ENCODE assay signal across 8 cellular contexts in genomic region chr3:185362850-185363661, GRCh38. TPM values are rescaled to one million over a fixed set of nuclear protein-coding genes. Genes with fewer than 3 reads are reported as not detected.
DNase-seq lines count a peak whose midpoint lies in the region; ATAC-seq, FAIRE-seq and TF ChIP-seq lines count a peak whose summit lies in the region.

TSS of gene MAP3K13 (plus strand) at chr3:185363136. CDS start at chr3:185428582, 65,446 bp downstream.

- H3K4me1 ChIP-seq in A549 (peaks cover 16% of the 10 kb centered on the region), duodenal mucosa (ENCODE audit: control insufficient read depth in 1 of 2, insufficient read depth in 2 of 2, low read length in 2 of 2) (peaks cover 2 to 8% of the 10 kb centered on the region in 2 donors)

- H3K9me3 ChIP-seq in A549: no peaks in the 10 kb centered on the region
- no peaks in the 10 kb centered on the region for H3K9me3 ChIP-seq in duodenal mucosa (ENCODE audit: control insufficient read depth in 1 of 2, low read length in 2 of 2)

- no peak for TF ChIP-seq EP300 in A549 (IDR thresholded peaks at IDR 0.05)

- H3K27me3 ChIP-seq in duodenal mucosa (ENCODE audit: control insufficient read depth in 1 of 2, insufficient read depth in 2 of 2, low read length in 2 of 2) (no peaks in the 10 kb centered on the region), layer of hippocampus (ENCODE audit: control insufficient read depth, insufficient read depth, low read length) (no peaks in the 10 kb centered on the region)

- no peak for TF ChIP-seq RAD21 in A549 (conservative IDR thresholded peaks at IDR 0.05 in 1 of 2, IDR thresholded peaks at IDR 0.05 in 1 of 2)

- H3K4me3 ChIP-seq in A549: peak within 1 kb of the TSS; percentile 46
- peak within 1 kb of the TSS; percentile 52 to 80 for H3K4me3 ChIP-seq in duodenal mucosa (ENCODE audit: low read depth in 1 of 2, low read length in 2 of 2)

- no peak for TF ChIP-seq POLR2A in A549 (IDR thresholded peaks at IDR 0.05; ENCODE audit: low read length)

- ATAC-seq in A549 (peak; percentile 100), GM18498 (IDR thresholded peaks at IDR 0.05; ENCODE audit: unreplicated experiment) (peak; percentile 96), HG02870 (IDR thresholded peaks at IDR 0.05; ENCODE audit: unreplicated experiment) (peak; percentile 94)

- WGBS in A549 (ENCODE audit: missing lambda C conversion rate): 3% methylated on average over 17 of the region's 17 CpGs

- TF ChIP-seq CTCF in A549 (IDR thresholded peaks at IDR 0.05): no peak

- DNase-seq in A549 (ENCODE audit: low read depth in 1 of 2, low spot score in 1 of 2) (peak; percentile 79 to 94), NCI-H1436 (lab: John Stamatoyannopoulos, UW) (peak; percentile 95), T-helper 2 cell (peak in 3 of 5 experiments; percentile 4 to 89 (median 16))
- DNase-seq in stimulated activated CD4-positive, alpha-beta T cell treated with anti-CD3 and anti-CD28 coated beads, Interleukin-12 subunit alpha, Interleukin-12 subunit beta, amount 100 ng/mL, for 48 hours (ENCODE audit: low read depth in 2 of 3, low spot score in 1 of 3): peak; percentile 14 to 30 (median 17)

- CTCF ChIA-PET in A549 (lab: Yijun Ruan, JAX): interaction anchor here (1.0 to 1.6 kb wide), 2 partner anchors 10 to 30 kb away, joined by 4 read pairs; no protein-coding TSS in a partner anchor

- H3K27ac ChIP-seq in A549: peak within 1 kb of the TSS; percentile 25 to 59; a peak in 3 of 6 replicates
- no peak within 1 kb of the TSS for H3K27ac ChIP-seq in duodenal mucosa (ENCODE audit: low read depth, low read length)
- peak within 1 kb of the TSS; percentile 12 for H3K27ac ChIP-seq in layer of hippocampus (ENCODE audit: low read depth, low read length)

- no peak for FAIRE-seq in A549 (lab: Jason Lieb, UNC)

- H3K9ac ChIP-seq in duodenal mucosa (ENCODE audit: low read depth in 1 of 2, low read length in 2 of 2): peak within 1 kb of the TSS; percentile 12 to 60

- POLR2A ChIA-PET in A549 (lab: Yijun Ruan, JAX): no interaction called here

- peak within 1 kb of the TSS; percentile 73 for H3K4me2 ChIP-seq in A549

- no peaks in the 10 kb centered on the region for H3K36me3 ChIP-seq in duodenal mucosa (ENCODE audit: control insufficient read depth in 1 of 2, insufficient read depth in 2 of 2, low read length in 2 of 2)

TF ChIP-seq in A549, 52 proteins besides CTCF, POLR2A, EP300 and RAD21:
- TF ChIP-seq GATA3 (IDR thresholded peaks at IDR 0.05; ENCODE audit: borderline replicate concordance) (peak; percentile 41; the same call in 1 of the 2 replicates), POLR2AphosphoS2 (conservative IDR thresholded peaks at IDR 0.05; ENCODE audit: low read length) (no peak)
TF ChIP-seq in A549: peak in this region for 1.

RNA-seq across cellular contexts. Expression of gene MAP3K13, which starts in this region (rescaled TPM):
- polyA plus RNA-seq in A549 (2011; rRNA removed) (19.9 and 23.2 TPM in 2 replicates), A549 (2017; fragmentation: RNase III; extraction: RNeasy Plus Mini Kit Qiagen cat#74134 plus additional on column Dnase treatment) (15.8 to 16.3 TPM (median 15.9 TPM) in 3 replicates)
- 6.5 and 6.9 TPM in 2 replicates for polyA plus RNA-seq in A549 (2012; cell fraction: cytosol; rRNA removed)
- polyA plus RNA-seq in A549 (2012; cell fraction: nucleus; rRNA removed): 1.4 and 2.1 TPM in 2 replicates
- 14.9 and 16.2 TPM in 2 replicates for polyA minus RNA-seq in A549 (2011; rRNA and poly(A)+ RNA removed)

Comparison
In these comparisons a context has a peak if more than half of its experiments do, and no peak if none do; other contexts are left out.
1. DNase-seq: peak in every context shown above with its lines; median percentile 95 in NCI-H1436; 86 in A549; 17 in stimulated activated CD4-positive, alpha-beta T cell treated with anti-CD3 and anti-CD28 coated beads, Interleukin-12 subunit alpha, Interleukin-12 subunit beta, amount 100 ng/mL, for 48 hours; 16 in T-helper 2 cell.